8 cellular contexts compared by ENCODE assay signal in the genomic region with DNA sequence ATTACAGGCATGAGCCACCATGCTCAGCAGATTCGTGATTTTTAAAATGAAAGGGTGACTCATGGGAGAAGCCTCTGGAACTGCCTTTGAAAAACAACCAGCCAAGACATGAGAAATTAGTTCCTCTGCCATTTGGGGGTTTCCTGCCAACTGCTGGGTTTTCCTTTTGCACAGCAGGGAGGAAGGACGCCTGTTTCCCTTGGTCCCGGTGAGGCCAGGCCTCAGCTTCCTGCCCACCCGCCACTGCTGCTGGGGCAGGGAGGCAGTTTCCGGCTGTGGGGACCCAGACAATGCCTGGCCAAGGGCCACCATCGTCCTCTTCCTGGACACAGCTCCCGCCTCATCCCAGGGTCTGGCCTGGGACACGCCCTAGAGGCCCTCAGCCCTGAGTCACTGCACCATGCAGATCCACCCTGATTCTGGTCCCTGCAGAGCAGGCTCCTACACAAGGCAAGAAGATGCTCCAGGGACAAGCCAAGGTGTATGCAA. TPM values are rescaled to one million over a fixed set of nuclear protein-coding genes. Genes with fewer than 3 reads are reported as not detected.
A peak's percentile ranks its signal among the peaks of the same experiment; 100 is the strongest.
DNase-seq lines count a peak whose midpoint lies in the region; ATAC-seq and TF ChIP-seq lines count a peak whose summit lies in the region.

No MANE protein-coding gene starts in this region.

- intact Hi-C loops in Panc1 (cut with micrococcal nuclease; ENCODE audit: unreplicated experiment) (no loop called here), mucosa of descending colon (cut with DNase I, micrococcal nuclease) (loop anchor here in 1 of 2 donors (5.0 kb wide), 1 partner anchor 230 kb away; no protein-coding TSS in a partner anchor)

- in situ Hi-C loops in Panc1 (cut with HindIII; ENCODE audit: low pct_unique_long_range_greater_than_20kb, low sequenced_read_pairs) = loop anchor here (25.0 kb wide), 1 partner anchor 130 kb away; no protein-coding TSS in a partner anchor

- DNase-seq in EL = peak; percentile 91
- no peak for DNase-seq in Panc1 (ENCODE audit: low read depth, low spot score)
- DNase-seq in choroid plexus epithelial cell (ENCODE audit: low read depth) = peak; percentile 87
- DNase-seq in mucosa of descending colon = peak; percentile 29 to 77 (median 54)
- no peak for DNase-seq in NCI-H69 (lab: John Stamatoyannopoulos, UW)

- TF ChIP-seq CTCF in Panc1 (IDR thresholded peaks at IDR 0.05) (no peak), choroid plexus epithelial cell (conservative IDR thresholded peaks at IDR 0.05; ENCODE audit: low read depth, low read length) (no peak), mucosa of descending colon (IDR thresholded peaks at IDR 0.05) (no peak)

- CTCF ChIA-PET in Panc1 (lab: Charles Lee) = no interaction called here

- BruUV-seq in Panc1 (replicated peaks; lab: Mats Ljungman, UMichigan) = no TSS peak

- ATAC-seq in Panc1 (peak; percentile 35), mucosa of descending colon (no peak), GM19023 (IDR thresholded peaks at IDR 0.05; ENCODE audit: unreplicated experiment) (no peak), GM21576 (IDR thresholded peaks at IDR 0.05; ENCODE audit: unreplicated experiment) (no peak), GM19395 (IDR thresholded peaks at IDR 0.05; ENCODE audit: unreplicated experiment) (no peak)

- POLR2A ChIA-PET in Panc1 (lab: Charles Lee) = no interaction called here

- H3K4me1 ChIP-seq in Panc1 (ENCODE audit: control insufficient read depth, insufficient read depth, low read length) = peaks cover 13% of the 10 kb centered on the region
- peaks cover 14% of the 10 kb centered on the region for H3K4me1 ChIP-seq in mucosa of descending colon (ENCODE audit: low read depth)

- 0 out of 2 replicates have a peak overlapping the region, but pooled peaks have one; percentile 4 for H3K27ac ChIP-seq in Panc1 (ENCODE audit: low read length)

- no peaks in the 10 kb centered on the region for H3K9me3 ChIP-seq in Panc1 (ENCODE audit: control insufficient read depth, insufficient read depth, low read depth, low read length)
- H3K9me3 ChIP-seq in mucosa of descending colon = no peaks in the 10 kb centered on the region

- no peaks in the 10 kb centered on the region for H3K36me3 ChIP-seq in Panc1 (ENCODE audit: control insufficient read depth, insufficient read depth, low read length)
- H3K36me3 ChIP-seq in mucosa of descending colon (ENCODE audit: low read depth) = no peaks in the 10 kb centered on the region

- H3K4me3 ChIP-seq in Panc1 (ENCODE audit: low read depth in 2 of 2, low read length in 2 of 2) = no peak overlapping the region
- no peak overlapping the region for H3K4me3 ChIP-seq in choroid plexus epithelial cell (ENCODE audit: low read depth, low read length)
- no peak overlapping the region for H3K4me3 ChIP-seq in mucosa of descending colon

- no peaks in the 10 kb centered on the region for H3K27me3 ChIP-seq in Panc1 (ENCODE audit: control insufficient read depth, insufficient read depth, low read length)

RNA-seq across cellular contexts. Expression of a gene that starts 10.2 kb away (rescaled TPM):
- 28.9 TPM for total RNA-seq in Panc1 (2021; ENCODE audit: unreplicated experiment)
- 27.9 TPM for polyA plus RNA-seq in Panc1 (2012; ENCODE audit: insufficient read length)
- total RNA-seq in mucosa of descending colon = 10 to 100 TPM; 10.5 to 27.5 (median 14.8) TPM

RNA-seq across cellular contexts. Expression of a gene that starts 40.1 kb away (rescaled TPM):
- 29.1 TPM for total RNA-seq in Panc1 (2021; ENCODE audit: unreplicated experiment)
- 16.8 TPM for polyA plus RNA-seq in Panc1 (2012; ENCODE audit: insufficient read length)
- 10 to 100 TPM; 30.4 to 40.0 (median 38.3) TPM for total RNA-seq in mucosa of descending colon

Comparison
In these comparisons a context has a peak if more than half of its experiments do, and no peak if none do; other contexts are left out.
1. DNase-seq: peak in EL (single experiment), choroid plexus epithelial cell (single experiment) and mucosa of descending colon (3 of 3); none in Panc1 (single experiment) and NCI-H69 (single experiment).